Comparison of ENCODE assay signal across 11 cellular contexts in genomic region chr6:44224978-44225330, GRCh38. TPM values are rescaled to one million over a fixed set of nuclear protein-coding genes. Genes with fewer than 3 reads are reported as not detected.
DNase-seq lines count a peak whose midpoint lies in the region; ATAC-seq, FAIRE-seq and TF ChIP-seq lines count a peak whose summit lies in the region.
"Had no signal": no experiment of that assay in that cellular context is flagged by ENCODE, and none has a peak within 500 bp of the region (broad histone marks: within the 10 kb centered on the region; RNA-seq: fewer than 3 reads in every experiment).

No MANE protein-coding gene starts in this region.

- no peak for TF ChIP-seq CTCF in OCI-LY7 (conservative IDR thresholded peaks at IDR 0.05; ENCODE audit: low read length)
- no peak for TF ChIP-seq CTCF in endothelial cell of umbilical vein (IDR thresholded peaks at IDR 0.05; ENCODE audit: extremely low read depth in 1 of 2, insufficient read depth in 1 of 2, low read depth in 1 of 2, low read length in 2 of 2)
- no peak for TF ChIP-seq CTCF in stomach (IDR thresholded peaks at IDR 0.05)

- CTCF ChIA-PET in activated CD4-positive, alpha-beta T cell treated with anti-CD3 and anti-CD28 coated beads for 36 hours (lab: Charles Lee): interaction anchor here (0.5 to 1.8 kb wide), 18 partner anchors 8 to 1027 kb away, joined by 3 to 15 read pairs (median 4); partner anchors contain the start of genes AARS2, HSP90AB1 and SLC35B2
- CTCF ChIA-PET in OCI-LY7 (lab: Charles Lee; ENCODE audit: unreplicated experiment): interaction anchor here (0.9 to 2.5 kb wide), 7 partner anchors 8 to 37 kb away, joined by 3 to 15 read pairs (median 4); no protein-coding TSS in a partner anchor
- CTCF ChIA-PET in endothelial cell of umbilical vein (lab: Charles Lee): interaction anchor here (1.1 to 9.2 kb wide), 8 partner anchors 10 to 127 kb away, joined by 3 to 91 read pairs (median 9); partner anchors contain the start of gene HSP90AB1

- H3K36me3 ChIP-seq in OCI-LY7 (ENCODE audit: insufficient read depth, low read length): peaks cover 26% of the 10 kb centered on the region
- peaks cover 2 to 6% of the 10 kb centered on the region in 2 experiments for H3K36me3 ChIP-seq in endothelial cell of umbilical vein (ENCODE audit: control insufficient read depth in 2 of 2, extremely low read depth in 1 of 2, insufficient read depth in 2 of 2, low read length in 2 of 2)
- peaks cover 4 to 19% (median 16%) of the 10 kb centered on the region in 4 donors for H3K36me3 ChIP-seq in stomach

- no peaks in the 10 kb centered on the region for H3K9me2 ChIP-seq in OCI-LY7 (ENCODE audit: insufficient read depth, low read length)

- BruUV-seq in OCI-LY7 (replicated peaks; lab: Mats Ljungman, UMichigan) (no TSS peak), endothelial cell of umbilical vein (replicated peaks; lab: Mats Ljungman, UMichigan) (no TSS peak)

- no peak overlapping the region for H3K27ac Mint-ChIP-seq in activated CD4-positive, alpha-beta T cell treated with anti-CD3 and anti-CD28 coated beads for 36 hours

- H3K79me2 ChIP-seq in OCI-LY7 (ENCODE audit: insufficient read depth, low read depth, low read length): peaks cover 27% of the 10 kb centered on the region
- peaks cover 85% of the 10 kb centered on the region for H3K79me2 ChIP-seq in endothelial cell of umbilical vein (ENCODE audit: control insufficient read depth, insufficient read depth, low read length)

- H3K4me3 ChIP-seq in OCI-LY7 (ENCODE audit: low read depth, low read length, poor library complexity, severe bottlenecking) (peak overlapping the region; percentile 83), endothelial cell of umbilical vein (replicated peaks in 1 of 3; ENCODE audit: insufficient read depth in 1 of 3, low read depth in 1 of 3, low read length in 3 of 3) (peak overlapping the region in 1 of 3 experiments; percentile 82), stomach (peak overlapping the region; percentile 52 to 86 (median 68))

- H3K4me3 Mint-ChIP-seq in activated CD4-positive, alpha-beta T cell treated with anti-CD3 and anti-CD28 coated beads for 36 hours: peak overlapping the region; percentile 83

- dilution Hi-C loops in endothelial cell of umbilical vein (cut with MboI; ENCODE audit: extremely low pct_ligation_motif_present, low sequenced_read_pairs): no loop called here

- H3K4me1 ChIP-seq in OCI-LY7 (ENCODE audit: insufficient read depth, low read length, poor library complexity, severe bottlenecking) (peaks cover 51% of the 10 kb centered on the region), endothelial cell of umbilical vein (ENCODE audit: control insufficient read depth, extremely low read depth, insufficient read depth, low read length) (peaks cover 46% of the 10 kb centered on the region), stomach (peaks cover 69 to 99% (median 88%) of the 10 kb centered on the region in 4 donors)

- FAIRE-seq in endothelial cell of umbilical vein (lab: Jason Lieb, UNC): no peak

- H3K27ac ChIP-seq in OCI-LY7 (ENCODE audit: low read depth, low read length, poor library complexity, severe bottlenecking) (peak overlapping the region; percentile 71), endothelial cell of umbilical vein (ENCODE audit: insufficient read depth, low read depth, low read length) (no peak overlapping the region), stomach (peak overlapping the region in 3 of 5 donors; percentile 20 to 95 (median 95))

- TF ChIP-seq EP300 in stomach (IDR thresholded peaks at IDR 0.05): no peak

- 76 to 88% (median 83%) methylated on average over 4 of the region's 4 CpGs for WGBS in stomach, 5 donors

- H3K36me3 Mint-ChIP-seq in activated CD4-positive, alpha-beta T cell treated with anti-CD3 and anti-CD28 coated beads for 36 hours (ENCODE audit: low read depth): peaks cover 17% of the 10 kb centered on the region

- H2AFZ ChIP-seq in OCI-LY7 (ENCODE audit: low read length) (no peak overlapping the region), endothelial cell of umbilical vein (ENCODE audit: low read depth, low read length) (no peak overlapping the region)

- no peaks in the 10 kb centered on the region for H3K9me1 ChIP-seq in endothelial cell of umbilical vein (replicated peaks; ENCODE audit: control insufficient read depth, extremely low read depth, insufficient read depth, low read length)

- H3K9me3 ChIP-seq in OCI-LY7 (ENCODE audit: low read length) (no peaks in the 10 kb centered on the region), endothelial cell of umbilical vein (replicated peaks; ENCODE audit: control insufficient read depth, insufficient read depth, low read length) (no peaks in the 10 kb centered on the region), stomach (no peaks in the 10 kb centered on the region)

- H3K4me2 ChIP-seq in OCI-LY7 (ENCODE audit: low read length): peak overlapping the region; percentile 99
- peak overlapping the region; percentile 75 for H3K4me2 ChIP-seq in endothelial cell of umbilical vein (ENCODE audit: insufficient read depth, low read length)

- peaks cover 10% of the 10 kb centered on the region for H4K20me1 ChIP-seq in OCI-LY7 (ENCODE audit: insufficient read depth, low read length)
- no peaks in the 10 kb centered on the region for H4K20me1 ChIP-seq in endothelial cell of umbilical vein (replicated peaks; ENCODE audit: control insufficient read depth, extremely low read depth, insufficient read depth, low read length)

- no peak for ATAC-seq in activated CD4-positive, alpha-beta T cell treated with anti-CD3 and anti-CD28 coated beads for 36 hours
- ATAC-seq in GM21526 (IDR thresholded peaks at IDR 0.05; ENCODE audit: low FRiP score, unreplicated experiment): no peak
- ATAC-seq in HG03159 (IDR thresholded peaks at IDR 0.05; ENCODE audit: unreplicated experiment): no peak

- POLR2A ChIA-PET in activated CD4-positive, alpha-beta T cell treated with anti-CD3 and anti-CD28 coated beads for 36 hours (lab: Charles Lee): interaction anchor here (0.9 to 3.2 kb wide), 7 partner anchors 13 to 88 kb away, joined by 3 to 55 read pairs (median 5); partner anchors contain the start of genes AARS2, HSP90AB1 and SLC35B2
- POLR2A ChIA-PET in OCI-LY7 (lab: Charles Lee): interaction anchor here (1.1 to 3.9 kb wide), 8 partner anchors 10 to 163 kb away, joined by 3 to 15 read pairs (median 4); partner anchors contain the start of gene CDC5L
- POLR2A ChIA-PET in endothelial cell of umbilical vein (lab: Charles Lee): interaction anchor here (5.3 kb wide), 1 partner anchor 22 kb away, joined by 34 read pairs; the partner anchor contains the start of gene HSP90AB1

- H3K9ac ChIP-seq in endothelial cell of umbilical vein (replicated peaks; ENCODE audit: extremely low read depth, insufficient read depth, low read length): peak overlapping the region; percentile 63

- H3K27me3 Mint-ChIP-seq in activated CD4-positive, alpha-beta T cell treated with anti-CD3 and anti-CD28 coated beads for 36 hours: no peaks in the 10 kb centered on the region

- no peaks in the 10 kb centered on the region for H3K27me3 ChIP-seq in endothelial cell of umbilical vein (ENCODE audit: control insufficient read depth in 2 of 2, insufficient read depth in 2 of 2, low read length in 2 of 2)
- H3K27me3 ChIP-seq in stomach: no peaks in the 10 kb centered on the region

- no peak for TF ChIP-seq POLR2A in endothelial cell of umbilical vein (IDR thresholded peaks at IDR 0.05; ENCODE audit: low read depth, low read length)
- TF ChIP-seq POLR2A in stomach (IDR thresholded peaks at IDR 0.05): no peak

- DNase-seq in activated CD4-positive, alpha-beta T cell treated with anti-CD3 and anti-CD28 coated beads for 36 hours: no peak
- DNase-seq in activated CD4-positive, alpha-beta T cell treated with anti-CD3 and anti-CD28 coated beads, Interleukin-2, amount 50 U/mL, for 1 hour: no peak
- DNase-seq in OCI-LY7 (ENCODE audit: low spot score) (no peak), endothelial cell of umbilical vein (ENCODE audit: low read depth, low spot score) (no peak), stomach (no peak), COLO668 (lab: John Stamatoyannopoulos, UW; ENCODE audit: unreplicated experiment) (no peak)
- DNase-seq: central memory CD4-positive, alpha-beta T cell; GOT3 had no signal

- H3K4me1 Mint-ChIP-seq in activated CD4-positive, alpha-beta T cell treated with anti-CD3 and anti-CD28 coated beads for 36 hours: peaks cover 37% of the 10 kb centered on the region

- H3K9me3 Mint-ChIP-seq in activated CD4-positive, alpha-beta T cell treated with anti-CD3 and anti-CD28 coated beads for 36 hours (ENCODE audit: low read depth): no peaks in the 10 kb centered on the region

- intact Hi-C loops in activated CD4-positive, alpha-beta T cell treated with anti-CD3 and anti-CD28 coated beads for 36 hours (cut with DNase I, micrococcal nuclease): loop anchor here in 1 of 2 experiments (1.0 to 2.0 kb wide), 3 partner anchors 12 to 52 kb away; partner anchors contain the start of gene NFKBIE
- intact Hi-C loops in OCI-LY7 (cut with micrococcal nuclease; ENCODE audit: unreplicated experiment): loop anchor here (2.0 to 10.0 kb wide), 3 partner anchors 40 to 520 kb away; partner anchors contain the start of genes NFKBIE and VEGFA
- intact Hi-C loops in endothelial cell of umbilical vein (cut with micrococcal nuclease): no loop called here
- intact Hi-C loops in stomach (cut with DNase I; ENCODE audit: low total_unique reads): no loop called here

RNA-seq across cellular contexts. Expression of gene SLC29A1, which starts 1.6 kb away (rescaled TPM):
- 10 to 100 TPM; 59.8 to 98.3 TPM for total RNA-seq in activated CD4-positive, alpha-beta T cell treated with anti-CD3 and anti-CD28 coated beads for 36 hours
- 51.5 and 52.6 TPM in 2 replicates for total RNA-seq in OCI-LY7 (2014; rRNA removed; shearing (Covaris generic))
- total RNA-seq in OCI-LY7 (2022) (54.1 and 64.6 TPM in 2 replicates), endothelial cell of umbilical vein (202 and 219 TPM in 2 replicates), stomach (100 to 1,000 TPM in 2 of 5 donors, 10 to 100 TPM in 3; 26.4 to 217 (median 77.4) TPM)
- polyA plus RNA-seq in endothelial cell of umbilical vein (539 and 592 TPM in 2 replicates), stomach (10 to 100 TPM; 22.6 to 33.5 (median 29.0) TPM)
- polyA plus RNA-seq in endothelial cell of umbilical vein (2011; cell fraction: cytosol; rRNA removed): 283 and 310 TPM in 2 replicates
- 598 and 634 TPM in 2 replicates for polyA plus RNA-seq in endothelial cell of umbilical vein (2011; cell fraction: nucleus; rRNA removed)
- polyA plus RNA-seq in endothelial cell of umbilical vein (2012): 223 and 254 TPM in 2 replicates
- polyA minus RNA-seq in endothelial cell of umbilical vein: 472 and 495 TPM in 2 replicates
- 35.7 TPM for polyA minus RNA-seq in endothelial cell of umbilical vein (2011; cell fraction: cytosol; rRNA and poly(A)+ RNA removed)
- polyA minus RNA-seq in endothelial cell of umbilical vein (2011; cell fraction: nucleus; rRNA and poly(A)+ RNA removed): 135 and 171 TPM in 2 replicates

RNA-seq across cellular contexts. Expression of gene MYMX, which starts 8.2 kb away (rescaled TPM):
- not detected for total RNA-seq in activated CD4-positive, alpha-beta T cell treated with anti-CD3 and anti-CD28 coated beads for 36 hours
- not detected in 2 replicates for total RNA-seq in OCI-LY7 (2014; rRNA removed; shearing (Covaris generic))
- total RNA-seq in OCI-LY7 (2022) (not detected in 2 replicates), endothelial cell of umbilical vein (not detected in 2 replicates), stomach (not detected)
- polyA plus RNA-seq in endothelial cell of umbilical vein (0.18 and 0.24 TPM in 2 replicates), stomach (1 to 10 TPM in 1 of 3 donors, under 1 TPM in 1, not detected in 1; 0.95 to 3.4 TPM)
- 0.14 and 0.21 TPM in 2 replicates for polyA plus RNA-seq in endothelial cell of umbilical vein (2011; cell fraction: cytosol; rRNA removed)
- polyA plus RNA-seq in endothelial cell of umbilical vein (2011; cell fraction: nucleus; rRNA removed): 0.22 TPM in 1 of 2 replicates, not detected in the other
- polyA plus RNA-seq in endothelial cell of umbilical vein (2012): not detected in 2 replicates
- not detected in 2 replicates for polyA minus RNA-seq in endothelial cell of umbilical vein
- not detected for polyA minus RNA-seq in endothelial cell of umbilical vein (2011; cell fraction: cytosol; rRNA and poly(A)+ RNA removed)
- not detected in 2 replicates for polyA minus RNA-seq in endothelial cell of umbilical vein (2011; cell fraction: nucleus; rRNA and poly(A)+ RNA removed)
- total RNA-seq: renal cortical epithelial cell had no signal

RNA-seq across cellular contexts. Expression of gene HSP90AB1, which starts 21.9 kb away (rescaled TPM):
- total RNA-seq in activated CD4-positive, alpha-beta T cell treated with anti-CD3 and anti-CD28 coated beads for 36 hours: 1,000 to 10,000 TPM; 2,120 to 2,263 TPM
- 911 and 1,004 TPM in 2 replicates for total RNA-seq in OCI-LY7 (2014; rRNA removed; shearing (Covaris generic))
- total RNA-seq in OCI-LY7 (2022) (1,055 and 1,282 TPM in 2 replicates), endothelial cell of umbilical vein (1,088 and 1,201 TPM in 2 replicates), stomach (100 to 1,000 TPM; 168 to 414 (median 370) TPM)
- polyA plus RNA-seq in endothelial cell of umbilical vein (557 and 824 TPM in 2 replicates), stomach (100 to 1,000 TPM; 267 to 549 (median 348) TPM)
- polyA plus RNA-seq in endothelial cell of umbilical vein (2011; cell fraction: cytosol; rRNA removed): 942 and 1,041 TPM in 2 replicates
- 609 and 717 TPM in 2 replicates for polyA plus RNA-seq in endothelial cell of umbilical vein (2011; cell fraction: nucleus; rRNA removed)
- 1,037 and 1,473 TPM in 2 replicates for polyA plus RNA-seq in endothelial cell of umbilical vein (2012)
- polyA minus RNA-seq in endothelial cell of umbilical vein: 861 and 862 TPM in 2 replicates
- polyA minus RNA-seq in endothelial cell of umbilical vein (2011; cell fraction: cytosol; rRNA and poly(A)+ RNA removed): 534 TPM
- 163 and 218 TPM in 2 replicates for polyA minus RNA-seq in endothelial cell of umbilical vein (2011; cell fraction: nucleus; rRNA and poly(A)+ RNA removed)

RNA-seq across cellular contexts. Expression of gene SLC35B2, which starts 32.4 kb away (rescaled TPM):
- 10 to 100 TPM; 14.1 TPM for total RNA-seq in activated CD4-positive, alpha-beta T cell treated with anti-CD3 and anti-CD28 coated beads for 36 hours
- 10.1 and 13.9 TPM in 2 replicates for total RNA-seq in OCI-LY7 (2014; rRNA removed; shearing (Covaris generic))
- total RNA-seq in OCI-LY7 (2022) (15.3 and 16.5 TPM in 2 replicates), endothelial cell of umbilical vein (53.4 and 53.9 TPM in 2 replicates), stomach (10 to 100 TPM in 4 of 5 donors, 1 to 10 TPM in 1; 1.4 to 60.1 (median 27.0) TPM)
- polyA plus RNA-seq in endothelial cell of umbilical vein (112 and 148 TPM in 2 replicates), stomach (10 to 100 TPM in 2 of 3 donors, 1 to 10 TPM in 1; 7.3 to 17.2 (median 16.6) TPM)
- 76.0 and 79.0 TPM in 2 replicates for polyA plus RNA-seq in endothelial cell of umbilical vein (2011; cell fraction: cytosol; rRNA removed)
- polyA plus RNA-seq in endothelial cell of umbilical vein (2011; cell fraction: nucleus; rRNA removed): 74.2 and 86.3 TPM in 2 replicates
- polyA plus RNA-seq in endothelial cell of umbilical vein (2012): 52.5 and 55.0 TPM in 2 replicates
- 78.2 and 84.1 TPM in 2 replicates for polyA minus RNA-seq in endothelial cell of umbilical vein
- polyA minus RNA-seq in endothelial cell of umbilical vein (2011; cell fraction: cytosol; rRNA and poly(A)+ RNA removed): 35.8 TPM
- polyA minus RNA-seq in endothelial cell of umbilical vein (2011; cell fraction: nucleus; rRNA and poly(A)+ RNA removed): 14.9 and 16.5 TPM in 2 replicates

RNA-seq across cellular contexts. Expression of gene NFKBIE, which starts 40.4 kb away (rescaled TPM):
- total RNA-seq in activated CD4-positive, alpha-beta T cell treated with anti-CD3 and anti-CD28 coated beads for 36 hours: 10 to 100 TPM; 17.2 to 19.9 TPM
- 27.5 and 43.1 TPM in 2 replicates for total RNA-seq in OCI-LY7 (2014; rRNA removed; shearing (Covaris generic))
- total RNA-seq in OCI-LY7 (2022): 22.4 and 24.8 TPM in 2 replicates
- total RNA-seq in endothelial cell of umbilical vein: 15.6 and 19.0 TPM in 2 replicates
- polyA plus RNA-seq in endothelial cell of umbilical vein: 22.6 and 25.8 TPM in 2 replicates
- polyA plus RNA-seq in endothelial cell of umbilical vein (2011; cell fraction: cytosol; rRNA removed): 14.6 and 17.7 TPM in 2 replicates
- 13.9 and 14.2 TPM in 2 replicates for polyA plus RNA-seq in endothelial cell of umbilical vein (2011; cell fraction: nucleus; rRNA removed)
- polyA plus RNA-seq in endothelial cell of umbilical vein (2012): 10.0 and 15.1 TPM in 2 replicates
- polyA minus RNA-seq in endothelial cell of umbilical vein: 7.1 and 11.1 TPM in 2 replicates
- 4.9 TPM for polyA minus RNA-seq in endothelial cell of umbilical vein (2011; cell fraction: cytosol; rRNA and poly(A)+ RNA removed)
- 4.3 and 11.1 TPM in 2 replicates for polyA minus RNA-seq in endothelial cell of umbilical vein (2011; cell fraction: nucleus; rRNA and poly(A)+ RNA removed)
- total RNA-seq in stomach: 10 to 100 TPM in 1 of 5 donors, 1 to 10 TPM in 1, under 1 TPM in 1, not detected in 2; 0.89 to 23.5 (median 3.5) TPM
- 10 to 100 TPM in 2 of 3 donors, 1 to 10 TPM in 1; 9.9 to 14.2 (median 10.6) TPM for polyA plus RNA-seq in stomach
